ENCODE assay signal across 8 cellular contexts in the genomic region with DNA sequence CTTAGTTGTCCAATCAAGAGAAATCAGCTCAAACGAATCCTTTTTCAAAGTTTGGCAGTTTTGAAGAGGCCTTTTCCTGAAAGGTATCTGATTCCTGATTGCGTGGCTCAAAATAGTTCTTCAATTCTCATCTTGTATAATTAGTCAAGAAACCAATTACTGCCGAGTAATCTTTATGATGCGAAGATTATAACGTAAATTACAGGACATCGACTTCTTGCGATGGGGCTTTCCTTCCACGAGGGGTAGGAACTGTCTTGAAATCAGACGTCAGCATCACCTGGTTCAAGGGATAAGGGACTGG. TPM values are rescaled to one million over a fixed set of nuclear protein-coding genes. Genes with fewer than 3 reads are reported as not detected.
DNase-seq lines count a peak whose midpoint lies in the region; ATAC-seq and TF ChIP-seq lines count a peak whose summit lies in the region.

No MANE protein-coding gene starts in this region.

- no peak for TF ChIP-seq POLR2A in IMR-90 (IDR thresholded peaks at IDR 0.05; ENCODE audit: low read depth, low read length)

- H3K4me2 ChIP-seq in IMR-90 (ENCODE audit: low read depth, low read length) (peak overlapping the region; percentile 96), neural progenitor cell (peak overlapping the region; percentile 71)

- H3K27me3 ChIP-seq in IMR-90 (ENCODE audit: control insufficient read depth, insufficient read depth, low read length) (no peaks in the 10 kb centered on the region), duodenal mucosa (ENCODE audit: control insufficient read depth in 1 of 2, insufficient read depth in 2 of 2, low read length in 2 of 2) (no peaks in the 10 kb centered on the region), neural progenitor cell (peaks cover 10% of the 10 kb centered on the region)

- peak overlapping the region; percentile 66; the same call in 1 of the 2 replicates for H3K23ac ChIP-seq in IMR-90 (ENCODE audit: low read depth, low read length)

- H3K9me1 ChIP-seq in IMR-90 (ENCODE audit: insufficient read depth, low read length): no peaks in the 10 kb centered on the region

- peak overlapping the region; percentile 66 for H2BK5ac ChIP-seq in IMR-90 (ENCODE audit: low read depth, low read length, poor library complexity, severe bottlenecking)

- peak overlapping the region; percentile 94 for H4K5ac ChIP-seq in IMR-90 (ENCODE audit: low read depth, low read length)

- TF ChIP-seq CTCF in IMR-90 (conservative IDR thresholded peaks at IDR 0.05; ENCODE audit: low read depth, low read length): no peak
- TF ChIP-seq CTCF in neural progenitor cell (IDR thresholded peaks at IDR 0.05): no peak

- H3K36me3 Mint-ChIP-seq in neural progenitor cell: peaks cover 8% of the 10 kb centered on the region

- H3F3A ChIP-seq in neural progenitor cell (ENCODE audit: low read depth): peaks cover 31% of the 10 kb centered on the region

- H3K18ac ChIP-seq in IMR-90 (ENCODE audit: low read depth, low read length): peak overlapping the region; percentile 63

- H3K14ac ChIP-seq in IMR-90 (replicated peaks; ENCODE audit: low read depth, low read length): peak overlapping the region; percentile 90

- POLR2A ChIA-PET in IMR-90 (lab: Charles Lee; ENCODE audit: unreplicated experiment): interaction anchor here (0.6 kb wide), 1 partner anchor 11 kb away, joined by 3 read pairs; no protein-coding TSS in a partner anchor

- H3K79me2 ChIP-seq in neural progenitor cell (ENCODE audit: low read depth): no peaks in the 10 kb centered on the region

- H3K4me1 ChIP-seq in IMR-90 (ENCODE audit: control insufficient read depth, insufficient read depth, low read length) (no peaks in the 10 kb centered on the region; the same call in 1 of the 2 replicates), duodenal mucosa (ENCODE audit: control insufficient read depth in 1 of 2, insufficient read depth in 2 of 2, low read length in 2 of 2) (peaks cover 21 to 22% of the 10 kb centered on the region in 2 donors), neural progenitor cell (peaks cover 5% of the 10 kb centered on the region)

- no peaks in the 10 kb centered on the region for H3K27me3 Mint-ChIP-seq in neural progenitor cell (ENCODE audit: insufficient read depth, low read depth)

- no TSS peak for BruUV-seq in IMR-90 (replicated peaks; lab: Mats Ljungman, UMichigan)

- H2AFZ ChIP-seq in IMR-90 (replicated peaks; ENCODE audit: low read length, poor library complexity) (peak overlapping the region; percentile 89), neural progenitor cell (replicated peaks) (peak overlapping the region; percentile 17)

- H3K27ac Mint-ChIP-seq in neural progenitor cell: peak overlapping the region; percentile 93

- peak overlapping the region; percentile 81 for H3K9ac ChIP-seq in IMR-90 (ENCODE audit: low read depth, low read length)
- peak overlapping the region; percentile 55 to 58 for H3K9ac ChIP-seq in duodenal mucosa (ENCODE audit: low read depth in 1 of 2, low read length in 2 of 2)
- no peak overlapping the region for H3K9ac ChIP-seq in neural progenitor cell

- H3K9me3 ChIP-seq in IMR-90 (ENCODE audit: control insufficient read depth, insufficient read depth, low read length): no peaks in the 10 kb centered on the region
- H3K9me3 ChIP-seq in duodenal mucosa (ENCODE audit: control insufficient read depth in 1 of 2, low read length in 2 of 2): no peaks in the 10 kb centered on the region
- no peaks in the 10 kb centered on the region for H3K9me3 ChIP-seq in neural progenitor cell (ENCODE audit: low read depth)

- in situ Hi-C loops in IMR-90 (cut with MboI; ENCODE audit: low sequenced_read_pairs): no loop called here

- no peak for DNase-seq in activated CD4-positive, CD25-positive, alpha-beta regulatory T cell treated with anti-CD3 and anti-CD28 coated beads, Interleukin-2, amount 50 U/mL, for 72 hours
- DNase-seq in IMR-90: no peak
- no peak for DNase-seq in neural progenitor cell (ENCODE audit: low spot score)
- no peak for DNase-seq in nucleus accumbens (lab: John Stamatoyannopoulos, UW)
- no peak for DNase-seq in ureter (ENCODE audit: low spot score)
- no peak for DNase-seq in NCI-H82 treated with DMSO at 0.1 percent for 48 hours (lab: John Stamatoyannopoulos, UW; ENCODE audit: unreplicated experiment)

- 0 out of 3 replicates have a peak overlapping the region, but pooled peaks have one; percentile 16 for H2BK15ac ChIP-seq in IMR-90 (ENCODE audit: low read depth, low read length)

- H3K36me3 ChIP-seq in IMR-90 (ENCODE audit: control insufficient read depth, insufficient read depth, low read length): peaks cover 5% of the 10 kb centered on the region
- peaks cover 4 to 20% of the 10 kb centered on the region in 2 donors for H3K36me3 ChIP-seq in duodenal mucosa (ENCODE audit: control insufficient read depth in 1 of 2, insufficient read depth in 2 of 2, low read length in 2 of 2)
- H3K36me3 ChIP-seq in neural progenitor cell: peaks cover 6% of the 10 kb centered on the region

- TF ChIP-seq RAD21 in IMR-90 (IDR thresholded peaks at IDR 0.05; ENCODE audit: low read length): no peak

- peak overlapping the region; percentile 53; the same call in 1 of the 2 replicates for H2AK5ac ChIP-seq in IMR-90 (ENCODE audit: low read depth, low read length)

- 8% methylated on average over 4 of the region's 9 CpGs; no CpG with 5 or more reads in 1 of the 2 experiments for WGBS in IMR-90 (ENCODE audit: extremely low coverage in 2 of 2, insufficient read length in 1 of 2), 2 experiments

- H3K56ac ChIP-seq in IMR-90 (ENCODE audit: extremely low read depth, insufficient read depth, low read length): peak overlapping the region; percentile 72; the same call in 1 of the 2 replicates

- H2AK9ac ChIP-seq in IMR-90 (replicated peaks; ENCODE audit: low read depth, low read length, poor library complexity): peak overlapping the region; percentile 75

- H3K9me3 Mint-ChIP-seq in neural progenitor cell: no peaks in the 10 kb centered on the region

- intact Hi-C loops in IMR-90 (cut with micrococcal nuclease): loop anchor here (2.0 kb wide), 1 partner anchor 54 kb away; no protein-coding TSS in a partner anchor

- peak; percentile 34 to 45 for ATAC-seq in activated CD4-positive, CD25-positive, alpha-beta regulatory T cell treated with anti-CD3 and anti-CD28 coated beads, Interleukin-2, amount 50 U/mL, for 24 hours
- peak; percentile 19 for ATAC-seq in IMR-90 (ENCODE audit: low read depth)

- no peaks in the 10 kb centered on the region for H4K20me1 ChIP-seq in IMR-90 (ENCODE audit: insufficient read depth, low read length)
- no peaks in the 10 kb centered on the region for H4K20me1 ChIP-seq in neural progenitor cell (ENCODE audit: low read depth)

- H3K27ac ChIP-seq in IMR-90 (ENCODE audit: insufficient read depth, low read length) (peak overlapping the region; percentile 64), duodenal mucosa (ENCODE audit: low read depth, low read length) (peak overlapping the region; percentile 43), neural progenitor cell (no peak overlapping the region)

- peaks cover 2 to 22% of the 10 kb centered on the region in 2 experiments; a peak in 3 of 4 replicates for H3K79me1 ChIP-seq in IMR-90 (ENCODE audit: low read depth in 1 of 2, low read length in 2 of 2)

- H4K8ac ChIP-seq in IMR-90 (ENCODE audit: low read depth in 2 of 2, low read length in 2 of 2): peak overlapping the region; percentile 68 to 98

- CTCF ChIA-PET in IMR-90 (lab: Yijun Ruan, JAX): no interaction called here

- dilution Hi-C loops in IMR-90 (cut with HindIII; ENCODE audit: low sequenced_read_pairs, unreplicated experiment): no loop called here

- no peak overlapping the region for H2BK120ac ChIP-seq in IMR-90 (ENCODE audit: low read depth, low read length)

- H3K4me1 Mint-ChIP-seq in neural progenitor cell: peaks cover 13% of the 10 kb centered on the region

- peak overlapping the region; percentile 69 for H3K4me3 ChIP-seq in IMR-90 (ENCODE audit: insufficient read depth, low read depth, low read length)
- H3K4me3 ChIP-seq in duodenal mucosa (ENCODE audit: low read depth in 1 of 2, low read length in 2 of 2): peak overlapping the region; percentile 63 to 82
- peak overlapping the region; percentile 85 for H3K4me3 ChIP-seq in neural progenitor cell

- no peak overlapping the region for H2BK20ac ChIP-seq in IMR-90 (ENCODE audit: low read depth, low read length)

- peak overlapping the region; percentile 90 for H3K4me3 Mint-ChIP-seq in neural progenitor cell

- H3K4ac ChIP-seq in IMR-90 (ENCODE audit: low read depth, low read length): peak overlapping the region; percentile 68

- H4K91ac ChIP-seq in IMR-90 (ENCODE audit: insufficient read depth, low read depth, low read length): peak overlapping the region; percentile 51

TF ChIP-seq in IMR-90, 13 proteins besides CTCF, POLR2A, EP300 and RAD21:
- TF ChIP-seq BHLHE40 (IDR thresholded peaks at IDR 0.05; ENCODE audit: low read depth, low read length) (no peak), CEBPB (IDR thresholded peaks at IDR 0.05; ENCODE audit: low read depth, low read length) (no peak), MAFK (IDR thresholded peaks at IDR 0.05; ENCODE audit: low read depth, low read length) (0 out of 2 replicates have a peak, but pooled peaks have one; percentile 3)

RNA-seq across cellular contexts. Expression of a gene that starts 0.6 kb away (rescaled TPM):
- total RNA-seq in IMR-90 (2012; rRNA removed): 73.7 and 77.8 TPM in 2 replicates
- 46.8 and 46.9 TPM in 2 replicates for polyA plus RNA-seq in IMR-90 (2012; rRNA removed)
- polyA plus RNA-seq in IMR-90 (2012; cell fraction: cytosol; rRNA removed): 25.7 and 37.1 TPM in 2 replicates
- polyA plus RNA-seq in IMR-90 (2012; cell fraction: nucleus; rRNA removed; ENCODE audit: low replicate concordance): 8.1 and 26.0 TPM in 2 replicates
- 36.1 and 41.5 TPM in 2 replicates for total RNA-seq in neural progenitor cell (ENCODE audit: low replicate concordance)
- total RNA-seq in ureter: 43.3 TPM

RNA-seq across cellular contexts. Expression of a gene that starts 40.1 kb away (rescaled TPM):
- total RNA-seq in IMR-90 (2012; rRNA removed): not detected in 2 replicates
- 0.05 TPM in 1 of 2 replicates, not detected in the other for polyA plus RNA-seq in IMR-90 (2012; rRNA removed)
- polyA plus RNA-seq in IMR-90 (2012; cell fraction: cytosol; rRNA removed): 0.04 TPM in 1 of 2 replicates, not detected in the other
- not detected in 2 replicates for polyA plus RNA-seq in IMR-90 (2012; cell fraction: nucleus; rRNA removed; ENCODE audit: low replicate concordance)
- total RNA-seq in neural progenitor cell (ENCODE audit: low replicate concordance): 0.86 and 1.6 TPM in 2 replicates
- total RNA-seq in ureter: 34.3 TPM

RNA-seq across cellular contexts. Expression of a gene that starts 58.3 kb away (rescaled TPM):
- total RNA-seq in IMR-90 (2012; rRNA removed) (59.2 and 62.2 TPM in 2 replicates), neural progenitor cell (ENCODE audit: low replicate concordance) (46.6 and 49.2 TPM in 2 replicates), ureter (44.7 TPM)
- 23.7 and 25.2 TPM in 2 replicates for polyA plus RNA-seq in IMR-90 (2012; rRNA removed)
- polyA plus RNA-seq in IMR-90 (2012; cell fraction: cytosol; rRNA removed): 9.2 and 10.2 TPM in 2 replicates
- polyA plus RNA-seq in IMR-90 (2012; cell fraction: nucleus; rRNA removed; ENCODE audit: low replicate concordance): 10.3 and 29.1 TPM in 2 replicates

RNA-seq across cellular contexts. Expression of a gene that starts 58.6 kb away (rescaled TPM):
- 50.2 and 52.2 TPM in 2 replicates for total RNA-seq in IMR-90 (2012; rRNA removed)
- 71.2 and 75.2 TPM in 2 replicates for polyA plus RNA-seq in IMR-90 (2012; rRNA removed)
- 53.6 and 57.9 TPM in 2 replicates for polyA plus RNA-seq in IMR-90 (2012; cell fraction: cytosol; rRNA removed)
- polyA plus RNA-seq in IMR-90 (2012; cell fraction: nucleus; rRNA removed; ENCODE audit: low replicate concordance): 78.1 and 104 TPM in 2 replicates
- total RNA-seq in neural progenitor cell (ENCODE audit: low replicate concordance): 106 and 184 TPM in 2 replicates
- total RNA-seq in ureter: 122 TPM

Comparison
In these comparisons a context has a peak if more than half of its experiments do, and no peak if none do; other contexts are left out.
1. RNA of a gene that starts 40.1 kb away (total RNA-seq): 34.3 TPM in ureter (single experiment); 0.86 to 1.6 TPM in neural progenitor cell and not detected in IMR-90; every median in the first group is over 10 times any median in the second.
2. Peak in every context shown above with its lines, with median percentiles within 50 percentile points of each other: H3K4me3 ChIP-seq.